Comparison of ENCODE assay signal across 9 cellular contexts in genomic region chr1:59814180-59814900, GRCh38. TPM values are rescaled to one million over a fixed set of nuclear protein-coding genes. Genes with fewer than 3 reads are reported as not detected.
DNase-seq lines count a peak whose midpoint lies in the region; ATAC-seq, FAIRE-seq and TF ChIP-seq lines count a peak whose summit lies in the region.
"Had no signal": no experiment of that assay in that cellular context is flagged by ENCODE, and none has a peak within 500 bp of the region (broad histone marks: within the 10 kb centered on the region; RNA-seq: fewer than 3 reads in every experiment).

No MANE protein-coding gene starts in this region.

- no peaks in the 10 kb centered on the region for H3K27me3 ChIP-seq in HepG2 (ENCODE audit: control insufficient read depth in 1 of 2, insufficient read depth in 2 of 2, low read length in 2 of 2)

- H3K4me1 ChIP-seq in HepG2 (ENCODE audit: insufficient read depth, low read length): peaks cover 42% of the 10 kb centered on the region

- H2AFZ ChIP-seq in HepG2 (ENCODE audit: low read length): no peak overlapping the region

- TF ChIP-seq EP300 in HepG2 (IDR thresholded peaks at IDR 0.05; ENCODE audit: low read depth in 2 of 2, low read length in 2 of 2) (no peak), HepG2 (CRISPR knock-in tag; IDR thresholded peaks at IDR 0.05; ENCODE audit: borderline replicate concordance) (no peak)

- intact Hi-C loops in HepG2 (cut with micrococcal nuclease; ENCODE audit: unreplicated experiment): no loop called here

- DNase-seq in GM13976 (ENCODE audit: low spot score): peak; percentile 94
- peak; percentile 99 for DNase-seq in NCI-H2029 treated with DMSO at 0.1 percent for 48 hours (lab: John Stamatoyannopoulos, UW)
- peak; percentile 71 for DNase-seq in activated CD4-positive, CD25-positive, alpha-beta regulatory T cell treated with anti-CD3 and anti-CD28 coated beads, Interleukin-2, amount 50 U/mL, for 72 hours
- DNase-seq in central memory CD8-positive, alpha-beta T cell (ENCODE audit: low spot score in 2 of 2): peak; percentile 51 to 79
- peak; percentile 97 for DNase-seq in HepG2 (ENCODE audit: low spot score)
- DNase-seq in stimulated activated CD4-positive, alpha-beta T cell treated with anti-CD3 and anti-CD28 coated beads, Interleukin-2, amount 100 ng/mL, for 4 hours (ENCODE audit: low read depth): peak; percentile 89
- no peak for DNase-seq in NAMALWA (ENCODE audit: low spot score)

- peaks cover 8% of the 10 kb centered on the region for H3K36me3 Mint-ChIP-seq in central memory CD8-positive, alpha-beta T cell (ENCODE audit: insufficient read depth)

- no peaks in the 10 kb centered on the region for H3K36me3 ChIP-seq in HepG2 (replicated peaks in 1 of 2; ENCODE audit: control insufficient read depth in 1 of 2, insufficient read depth in 2 of 2, low read length in 2 of 2)

- TF ChIP-seq RAD21 in HepG2 (CRISPR knock-in tag; IDR thresholded peaks at IDR 0.05): no peak

- ATAC-seq in HG02763 (IDR thresholded peaks at IDR 0.05; ENCODE audit: unreplicated experiment) (peak; percentile 98), HepG2 (peak; percentile 96)
- peak; percentile 94 for ATAC-seq in central memory CD8-positive, alpha-beta T cell (replicated peaks; ENCODE audit: extremely low read depth, poor library complexity, severe bottlenecking)

- peak overlapping the region; percentile 3 for H3K27ac Mint-ChIP-seq in central memory CD8-positive, alpha-beta T cell (ENCODE audit: low read depth)

- peak overlapping the region; percentile 74 for H3K4me2 ChIP-seq in HepG2 (ENCODE audit: low read depth, low read length)

- H4K20me1 ChIP-seq in HepG2 (ENCODE audit: insufficient read depth, low read length): no peaks in the 10 kb centered on the region; the same call in 1 of the 2 replicates

- H3K4me1 Mint-ChIP-seq in central memory CD8-positive, alpha-beta T cell: peaks cover 6% of the 10 kb centered on the region

- TF ChIP-seq CTCF in GM13976 (IDR thresholded peaks at IDR 0.05; ENCODE audit: borderline replicate concordance, control extremely low read depth, extremely low read depth, insufficient read depth, missing control alignments) (no peak), HepG2 (CRISPR knock-in tag; IDR thresholded peaks at IDR 0.05) (peak; percentile 20; the same call in 1 of the 2 replicates)

- no TSS peak for BruUV-seq in HepG2 (replicated peaks; lab: Mats Ljungman, UMichigan)

- peak; percentile 84 to 96 for TF ChIP-seq POLR2A in HepG2 (IDR thresholded peaks at IDR 0.05; ENCODE audit: insufficient read depth in 1 of 2, low read depth in 2 of 2, low read length in 2 of 2)

- no peaks in the 10 kb centered on the region for H3K9me3 ChIP-seq in HepG2 (ENCODE audit: low read length)

- CTCF ChIA-PET in HepG2 (lab: Yijun Ruan, JAX; ENCODE audit: low intra/inter-chr PET ratio, low total read pairs): no interaction called here

- H3K9me3 Mint-ChIP-seq in central memory CD8-positive, alpha-beta T cell: no peaks in the 10 kb centered on the region

- peak overlapping the region; percentile 76 for H3K27ac ChIP-seq in HepG2 (ENCODE audit: extremely low read length, insufficient read depth, low read length)

- WGBS in HepG2 (ENCODE audit: low lambda C conversion rate): 5% methylated on average over 26 of the region's 50 CpGs

- H3K79me2 ChIP-seq in HepG2 (ENCODE audit: insufficient read depth, low read length): peaks cover 42% of the 10 kb centered on the region

- in situ Hi-C loops in GM13976 (cut with MboI; ENCODE audit: low sequenced_read_pairs, unreplicated experiment): no loop called here
- in situ Hi-C loops in HepG2 (cut with HindIII; ENCODE audit: extremely low pct_ligation_motif_present, low pct_unique_long_range_greater_than_20kb): no loop called here

- POLR2A ChIA-PET in HepG2 (lab: Yijun Ruan, JAX): interaction anchor here (0.7 to 2.2 kb wide), 9 partner anchors 8 to 1264 kb away, joined by 3 to 10 read pairs (median 4); no protein-coding TSS in a partner anchor

- peak overlapping the region; percentile 49 to 96 (median 96); a peak in 5 of 6 replicates for H3K4me3 ChIP-seq in HepG2 (replicated peaks in 1 of 3; ENCODE audit: insufficient read depth in 1 of 3, low read depth in 2 of 3, low read length in 3 of 3)

- H3K4me3 Mint-ChIP-seq in central memory CD8-positive, alpha-beta T cell: no peak overlapping the region

- FAIRE-seq in HepG2 (lab: Jason Lieb, UNC): peak; percentile 76
- FAIRE-seq: TTC549 had no signal

- peak overlapping the region; percentile 63; the same call in 1 of the 2 replicates for H3K9ac ChIP-seq in HepG2 (ENCODE audit: insufficient read depth, low read depth, low read length)

- peaks cover 23% of the 10 kb centered on the region for H3K27me3 Mint-ChIP-seq in central memory CD8-positive, alpha-beta T cell

TF ChIP-seq in HepG2, 621 proteins besides CTCF, POLR2A, EP300 and RAD21 (continues in another document):
- peak; percentile 20; the same call in 1 of the 2 replicates for TF ChIP-seq PBX3 (CRISPR knock-in tag; IDR thresholded peaks at IDR 0.05; ENCODE audit: borderline replicate concordance)
- no peak for TF ChIP-seq NFE2L1 (CRISPR knock-in tag; IDR thresholded peaks at IDR 0.05; ENCODE audit: borderline replicate concordance)
- peak; percentile 55; the same call in 1 of the 2 replicates for TF ChIP-seq NFKB2 (CRISPR knock-in tag; IDR thresholded peaks at IDR 0.05; ENCODE audit: borderline replicate concordance)
- peak; percentile 11; the same call in 1 of the 2 replicates for TF ChIP-seq MNT (IDR thresholded peaks at IDR 0.05)
- no peak for TF ChIP-seq TRIM24 (CRISPR knock-in tag; IDR thresholded peaks at IDR 0.05)
- TF ChIP-seq MXD3 (CRISPR knock-in tag; IDR thresholded peaks at IDR 0.05): peak; percentile 77

RNA-seq across cellular contexts. Expression of gene HOOK1, which starts 0.4 kb away (rescaled TPM):
- 24.2 and 48.0 TPM in 2 replicates for total RNA-seq in HepG2 (2016; rRNA removed; fragmentation: Illumina TruSeq; extraction: Trizol)
- 3.4 and 4.4 TPM in 2 replicates for total RNA-seq in HepG2 (2016; cell fraction: cytosol; rRNA removed; fragmentation: Illumina TruSeq; extraction: Trizol; ENCODE audit: low read depth)
- total RNA-seq in HepG2 (2016; cell fraction: insoluble cytoplasmic fraction; rRNA removed; fragmentation: Illumina TruSeq; extraction: Trizol): 24.0 and 49.5 TPM in 2 replicates
- 5.4 and 6.7 TPM in 2 replicates for total RNA-seq in HepG2 (2016; cell fraction: membrane; rRNA removed; fragmentation: Illumina TruSeq; extraction: Trizol)
- total RNA-seq in HepG2 (2016; cell fraction: nucleus; rRNA removed; fragmentation: Illumina TruSeq; extraction: Trizol): 33.3 and 34.9 TPM in 2 replicates
- polyA plus RNA-seq in HepG2 (2011; rRNA removed): 9.1 and 11.3 TPM in 2 replicates
- 3.4 and 5.6 TPM in 2 replicates for polyA plus RNA-seq in HepG2 (2011; cell fraction: cytosol; rRNA removed)
- polyA plus RNA-seq in HepG2 (2011; cell fraction: nucleus; rRNA removed): 7.2 and 9.6 TPM in 2 replicates
- 15.5 and 22.6 TPM in 2 replicates for polyA plus RNA-seq in HepG2 (2012)
- polyA plus RNA-seq in HepG2 (2016; cell fraction: cytosol; fragmentation: Illumina TruSeq; extraction: Trizol; ENCODE audit: low read depth): 0.50 and 0.60 TPM in 2 replicates
- polyA plus RNA-seq in HepG2 (2016; cell fraction: insoluble cytoplasmic fraction; fragmentation: Illumina TruSeq; extraction: Trizol; ENCODE audit: low read depth): 29.1 and 32.7 TPM in 2 replicates
- polyA plus RNA-seq in HepG2 (2016; cell fraction: membrane; fragmentation: Illumina TruSeq; extraction: Trizol; ENCODE audit: low read depth): 2.0 TPM in 2 replicates
- polyA plus RNA-seq in HepG2 (2016; cell fraction: nucleus; fragmentation: Illumina TruSeq; extraction: Trizol; ENCODE audit: insufficient read depth, low read depth): 33.8 and 35.1 TPM in 2 replicates
- 3.9 and 27.1 TPM in 2 replicates for polyA minus RNA-seq in HepG2 (2011; rRNA and poly(A)+ RNA removed; ENCODE audit: low replicate concordance)
- polyA minus RNA-seq in HepG2 (2011; cell fraction: cytosol; rRNA and poly(A)+ RNA removed): 11.6 and 19.9 TPM in 2 replicates
- polyA minus RNA-seq in HepG2 (2011; cell fraction: nucleus; rRNA and poly(A)+ RNA removed): 46.5 and 48.3 TPM in 2 replicates
